ENCODE assay signal across 8 cellular contexts in genomic region chr11:119061256-119061655, GRCh38.
"Had no signal": no experiment of that assay in that cellular context is flagged by ENCODE, and none has a peak within 500 bp of the region (broad histone marks: within the 10 kb centered on the region; RNA-seq: fewer than 3 reads in every experiment).

No MANE protein-coding gene starts in this region.

- H3K4me3 ChIP-seq: GM23338 had no signal

- ATAC-seq: GM23338, HepG2 had no signal

- DNase-seq: H9, HCEC 1CT had no signal

- H3K27ac ChIP-seq: HL-60 had no signal

- H3K4me3 Mint-ChIP-seq: GM23338, H9 had no signal

- H3K9me3 Mint-ChIP-seq: IgD-negative memory B cell had no signal

- H3K27me3 Mint-ChIP-seq: IgD-negative memory B cell had no signal

- FAIRE-seq: H1, H54, HepG2 had no signal

- H3K27ac Mint-ChIP-seq: GM23338, H9 had no signal
